ENCODE assay signal across 21 cellular contexts in the genomic region with DNA sequence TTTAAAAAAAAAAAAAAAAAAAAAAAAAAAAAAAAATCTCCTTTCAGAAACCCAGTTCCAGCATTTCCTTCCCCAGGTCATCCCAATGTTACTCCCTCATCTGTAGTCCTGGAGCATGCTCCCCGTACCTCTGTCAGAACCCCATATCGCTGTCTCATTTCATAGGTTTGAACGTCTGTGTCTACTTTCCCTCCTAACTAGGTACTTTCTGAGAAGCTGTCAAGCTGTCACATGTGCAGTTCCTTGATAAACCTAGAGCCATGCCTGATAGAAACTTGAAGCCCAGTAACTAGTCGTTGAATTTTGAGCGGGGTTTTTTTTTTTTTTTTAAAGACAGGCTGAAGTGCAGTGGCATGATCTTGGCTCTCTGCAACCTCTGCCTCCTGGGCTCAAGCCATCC.
"Had no signal": no experiment of that assay in that cellular context is flagged by ENCODE, and none has a peak within 500 bp of the region (broad histone marks: within the 10 kb centered on the region; RNA-seq: fewer than 3 reads in every experiment).

No MANE protein-coding gene starts in this region.

- H3K4me3 ChIP-seq: heart left ventricle, lung, pancreas, testis, tibial nerve, upper lobe of right lung, vagina had no signal

- H3K4me3 Mint-ChIP-seq: natural killer cell treated with Interleukin-12 subunit alpha and Interleukin-12 subunit beta and Interleukin-15 and Interleukin-18, amount 100 ng/mL, for 72 hours; stimulated activated naive CD8-positive, alpha-beta T cell treated with anti-CD3 and anti-CD28 coated beads, Interleukin-15, Interleukin-2, amounts not matched to agents 100 ng/mL and 50 ng/mL, for 24 hours had no signal

- H3K27ac Mint-ChIP-seq: natural killer cell treated with Interleukin-12 subunit alpha and Interleukin-12 subunit beta and Interleukin-15 and Interleukin-18, amount 100 ng/mL, for 72 hours had no signal

- H3K27ac ChIP-seq: heart left ventricle, pancreas, testis, tibial nerve, upper lobe of right lung, vagina had no signal

- H3K4me1 ChIP-seq: heart left ventricle, pancreas, testis, tibial nerve, upper lobe of right lung, vagina had no signal

- H3K36me3 Mint-ChIP-seq: natural killer cell treated with Interleukin-12 subunit alpha and Interleukin-12 subunit beta and Interleukin-15 and Interleukin-18, amount 100 ng/mL, for 72 hours had no signal

- H3K9me3 Mint-ChIP-seq: natural killer cell treated with Interleukin-12 subunit alpha and Interleukin-12 subunit beta and Interleukin-15 and Interleukin-18, amount 100 ng/mL, for 72 hours; stimulated activated naive CD8-positive, alpha-beta T cell treated with anti-CD3 and anti-CD28 coated beads, Interleukin-15, Interleukin-2, amounts not matched to agents 100 ng/mL and 50 ng/mL, for 24 hours had no signal

- H3K27me3 Mint-ChIP-seq: natural killer cell treated with Interleukin-12 subunit alpha and Interleukin-12 subunit beta and Interleukin-15 and Interleukin-18, amount 100 ng/mL, for 72 hours; progenitor cell of endocrine pancreas; stimulated activated naive CD8-positive, alpha-beta T cell treated with anti-CD3 and anti-CD28 coated beads, Interleukin-15, Interleukin-2, amounts not matched to agents 100 ng/mL and 50 ng/mL, for 24 hours had no signal

- DNase-seq: dermis blood vessel endothelial cell; heart left ventricle; hippocampal formation; left colon; left ventricle myocardium superior; mesenchymal stem cell; midbrain; occipital lobe; pancreas; right cardiac atrium; small intestine; stimulated activated CD4-positive, alpha-beta T cell treated with anti-CD3 and anti-CD28 coated beads, Interleukin-2, amount 100 ng/mL, for 48 hours; testis; upper lobe of right lung had no signal

- H3K9me3 ChIP-seq: heart left ventricle, pancreas, testis, tibial nerve, upper lobe of right lung, vagina had no signal

- H3K27me3 ChIP-seq: heart left ventricle, pancreas, testis, tibial nerve, upper lobe of right lung, vagina had no signal

- ATAC-seq: esophagus mucosa; heart left ventricle; left colon; left ventricle myocardium superior; natural killer cell treated with Interleukin-12 subunit alpha and Interleukin-12 subunit beta and Interleukin-15 and Interleukin-18, amount 100 ng/mL, for 72 hours; pancreas; right cardiac atrium; upper lobe of right lung had no signal
